13 cellular contexts compared by ENCODE assay signal in the genomic region with DNA sequence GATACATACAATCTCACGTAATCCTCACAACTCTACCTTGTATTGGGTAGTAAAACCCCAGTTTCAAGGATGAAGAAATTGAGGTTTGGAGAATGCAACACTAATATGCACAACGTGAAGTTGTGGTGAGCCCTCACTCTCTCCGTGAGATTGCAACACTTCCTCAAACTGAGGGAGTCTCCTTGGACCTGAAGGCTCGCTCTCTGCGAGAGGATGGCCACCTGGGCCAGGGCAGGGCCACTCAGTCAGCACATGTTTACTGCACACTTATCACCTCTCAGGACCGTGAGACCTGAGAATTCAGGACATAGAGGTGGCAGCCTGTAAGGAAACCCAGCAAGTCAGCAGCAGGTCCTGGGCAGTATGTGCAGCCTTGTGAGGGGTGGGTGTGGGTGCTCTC. TPM values are rescaled to one million over a fixed set of nuclear protein-coding genes. Genes with fewer than 3 reads are reported as not detected.
DNase-seq lines count a peak whose midpoint lies in the region; ATAC-seq, FAIRE-seq and TF ChIP-seq lines count a peak whose summit lies in the region.
"Had no signal": no experiment of that assay in that cellular context is flagged by ENCODE, and none has a peak within 500 bp of the region (broad histone marks: within the 10 kb centered on the region; RNA-seq: fewer than 3 reads in every experiment).

No MANE protein-coding gene starts in this region.

- no peaks in the 10 kb centered on the region for H3K9me3 Mint-ChIP-seq in activated naive CD4-positive, alpha-beta T cell treated with anti-CD3 and anti-CD28 coated beads, Interleukin-2, amount 50 U/mL, for 24 hours
- H3K9me3 Mint-ChIP-seq in stimulated activated naive CD8-positive, alpha-beta T cell treated with anti-CD3 and anti-CD28 coated beads, Interleukin-15, amount 100 ng/mL, for 72 hours: no peaks in the 10 kb centered on the region

- H3K4me3 ChIP-seq in K562 (no peak overlapping the region), HAP-1 (no peak overlapping the region)

- H3K27me3 ChIP-seq in K562 (ENCODE audit: control insufficient read depth in 2 of 2, insufficient read depth in 2 of 2, low read length in 2 of 2) (no peaks in the 10 kb centered on the region), HAP-1 (ENCODE audit: low read depth) (no peaks in the 10 kb centered on the region)

- peak overlapping the region; percentile 71 for H3K27ac Mint-ChIP-seq in activated naive CD4-positive, alpha-beta T cell treated with anti-CD3 and anti-CD28 coated beads, Interleukin-2, amount 50 U/mL, for 24 hours
- peak overlapping the region; percentile 50 to 68 for H3K27ac Mint-ChIP-seq in stimulated activated naive CD8-positive, alpha-beta T cell treated with anti-CD3 and anti-CD28 coated beads, Interleukin-15, amount 100 ng/mL, for 72 hours

- no peaks in the 10 kb centered on the region for H3K9me1 ChIP-seq in K562 (ENCODE audit: control insufficient read depth, insufficient read depth, low read length)

- H3K9me3 ChIP-seq in K562 (replicated peaks; ENCODE audit: control insufficient read depth, insufficient read depth, low read depth, low read length) (no peaks in the 10 kb centered on the region), HAP-1 (no peaks in the 10 kb centered on the region)

- intact Hi-C loops in K562 (cut with micrococcal nuclease): no loop called here

- no peak overlapping the region for H3K27ac ChIP-seq in K562 (ENCODE audit: extremely low read depth, low read depth, low read length)
- H3K27ac ChIP-seq: WERI-Rb-1 had no signal

- H3K36me3 Mint-ChIP-seq in activated naive CD4-positive, alpha-beta T cell treated with anti-CD3 and anti-CD28 coated beads, Interleukin-2, amount 50 U/mL, for 24 hours: peaks cover 18% of the 10 kb centered on the region

- DNase-seq in activated naive CD4-positive, alpha-beta T cell treated with Interleukin-2 at 50 U/mL for 16 hours: no peak
- DNase-seq in SIG-M5 (lab: John Stamatoyannopoulos, UW) (peak; percentile 94), K562 (ENCODE audit: extremely low read depth in 1 of 4, low spot score in 3 of 4) (peak in 2 of 4 experiments; percentile 2 to 3), HAP-1 (ENCODE audit: low spot score in 2 of 2) (no peak)
- no peak for DNase-seq in stimulated activated naive CD8-positive, alpha-beta T cell treated with anti-CD3 and anti-CD28 coated beads, Interleukin-15, amount 100 ng/mL, for 72 hours
- DNase-seq: activated effector memory CD4-positive, alpha-beta T cell treated with Interleukin-2 at 50 U/mL for 16 hours; caudate nucleus; GOT3; NCI-H524 treated with DMSO at 0.1 percent for 48 hours; WERI-Rb-1 had no signal

- H3K4me1 Mint-ChIP-seq in activated naive CD4-positive, alpha-beta T cell treated with anti-CD3 and anti-CD28 coated beads, Interleukin-2, amount 50 U/mL, for 24 hours: peaks cover 73% of the 10 kb centered on the region
- peaks cover 59% of the 10 kb centered on the region for H3K4me1 Mint-ChIP-seq in stimulated activated naive CD8-positive, alpha-beta T cell treated with anti-CD3 and anti-CD28 coated beads, Interleukin-15, amount 100 ng/mL, for 72 hours

- H3K4me3 Mint-ChIP-seq in activated naive CD4-positive, alpha-beta T cell treated with anti-CD3 and anti-CD28 coated beads, Interleukin-2, amount 50 U/mL, for 24 hours: peak overlapping the region; percentile 52
- no peak overlapping the region for H3K4me3 Mint-ChIP-seq in stimulated activated naive CD8-positive, alpha-beta T cell treated with anti-CD3 and anti-CD28 coated beads, Interleukin-15, amount 100 ng/mL, for 72 hours

- no peak for TF ChIP-seq CTCF in K562 (IDR thresholded peaks at IDR 0.05 in 2 of 3, conservative IDR thresholded peaks at IDR 0.05 in 1 of 3; ENCODE audit: insufficient read depth in 2 of 3, low read depth in 1 of 3, low read length in 3 of 3)

- H3K4me1 ChIP-seq in K562 (replicated peaks in 1 of 2; ENCODE audit: control insufficient read depth in 2 of 2, insufficient read depth in 2 of 2, low read length in 2 of 2) (no peaks in the 10 kb centered on the region; a peak in 3 of 5 replicates), HAP-1 (no peaks in the 10 kb centered on the region)

- in situ Hi-C loops in K562 (cut with MboI): no loop called here
- in situ Hi-C loops in HAP-1 (cut with MboI; ENCODE audit: low sequenced_read_pairs): no loop called here

- H2AFZ ChIP-seq in K562 (ENCODE audit: low read depth, low read length): no peak overlapping the region

- peaks cover 15% of the 10 kb centered on the region; the same call in 2 of the 3 replicates for H3K79me2 ChIP-seq in K562 (ENCODE audit: control insufficient read depth, insufficient read depth, low read length)

- no peak for TF ChIP-seq POLR2A in K562 (conservative IDR thresholded peaks at IDR 0.05)

- no peak for TF ChIP-seq RAD21 in K562 (CRISPR knock-in tag; conservative IDR thresholded peaks at IDR 0.05 in 1 of 2, IDR thresholded peaks at IDR 0.05 in 1 of 2)

- no peak for TF ChIP-seq EP300 in K562 (IDR thresholded peaks at IDR 0.05; ENCODE audit: low read length)

- H3K27me3 Mint-ChIP-seq in activated naive CD4-positive, alpha-beta T cell treated with anti-CD3 and anti-CD28 coated beads, Interleukin-2, amount 50 U/mL, for 24 hours: no peaks in the 10 kb centered on the region
- H3K27me3 Mint-ChIP-seq in stimulated activated naive CD8-positive, alpha-beta T cell treated with anti-CD3 and anti-CD28 coated beads, Interleukin-15, amount 100 ng/mL, for 72 hours: no peaks in the 10 kb centered on the region

- no TSS peak for BruUV-seq in K562 (replicated peaks; lab: Mats Ljungman, UMichigan)

- POLR2A ChIA-PET in K562 (lab: Yijun Ruan, JAX): interaction anchor here (1.3 kb wide), 1 partner anchor 9 kb away, joined by 7 read pairs; the partner anchor contains the start of gene SH3BP5L

- H3K36me3 ChIP-seq in K562 (ENCODE audit: control insufficient read depth, insufficient read depth, low read length): peaks cover 82% of the 10 kb centered on the region
- H3K36me3 ChIP-seq in HAP-1 (replicated peaks): peaks cover 30% of the 10 kb centered on the region

- H3K4me2 ChIP-seq in K562 (ENCODE audit: insufficient read depth, low read length): no peak overlapping the region

- 0 out of 4 replicates have a peak overlapping the region, but pooled peaks of 1 of the 2 experiments have one; percentile 54 for H3K9ac ChIP-seq in K562 (ENCODE audit: insufficient read depth in 1 of 2, low read depth in 2 of 2, low read length in 2 of 2)

- ATAC-seq in K562 (no peak), GM18511 (IDR thresholded peaks at IDR 0.05; ENCODE audit: unreplicated experiment) (no peak), GM21526 (IDR thresholded peaks at IDR 0.05; ENCODE audit: low FRiP score, unreplicated experiment) (no peak)
- ATAC-seq in stimulated activated naive CD8-positive, alpha-beta T cell treated with anti-CD3 and anti-CD28 coated beads, Interleukin-15, amount 100 ng/mL, for 72 hours: peak; percentile 40

- CTCF ChIA-PET in K562 (lab: Yijun Ruan, JAX; ENCODE audit: low intra/inter-chr PET ratio): no interaction called here

- H4K20me1 ChIP-seq in K562 (replicated peaks; ENCODE audit: control insufficient read depth, insufficient read depth, low read length): 0 out of 2 replicates have a peak, but pooled peaks cover 5% of the 10 kb centered on the region

- WGBS in K562 (ENCODE audit: insufficient coverage, low coverage, missing lambda C conversion rate): 64% methylated on average over 6 of the region's 6 CpGs

- no peak for FAIRE-seq in K562 (lab: Jason Lieb, UNC)

RNA-seq across cellular contexts. Expression of gene SH3BP5L, which starts 8.7 kb away (rescaled TPM):
- total RNA-seq in K562 (2011; cell fraction: chromatin; rRNA removed; ENCODE audit: low replicate concordance): 51.2 and 69.6 TPM in 2 replicates
- total RNA-seq in K562 (2011; cell fraction: nucleolus; rRNA removed): 41.5 and 45.0 TPM in 2 replicates
- total RNA-seq in K562 (2011; cell fraction: nucleoplasm; rRNA removed): 64.2 and 69.8 TPM in 2 replicates
- total RNA-seq in K562 (2014; rRNA removed): 22.0 and 22.5 TPM in 2 replicates
- 9.3 and 10.3 TPM in 2 replicates for total RNA-seq in K562 (2014; rRNA removed; fragmentation: Illumina TruSeq; extraction: Trizol)
- total RNA-seq in K562 (2015; rRNA removed; fragmentation: Illumina TruSeq; extraction: Trizol): 15.4 and 15.8 TPM in 2 replicates
- 21.2 and 26.5 TPM in 2 replicates for total RNA-seq in K562 (2021)
- polyA plus RNA-seq in K562 (2011; rRNA removed): 16.1 and 20.2 TPM in 2 replicates
- 23.0 and 29.3 TPM in 2 replicates for polyA plus RNA-seq in K562 (2011; cell fraction: cytosol; rRNA removed)
- polyA plus RNA-seq in K562 (2011; cell fraction: nucleus; rRNA removed): 59.0 and 59.2 TPM in 2 replicates
- 15.5 and 18.3 TPM in 2 replicates for polyA plus RNA-seq in K562 (2012)
- polyA plus RNA-seq in K562 (2014; fragmentation: Illumina TruSeq; extraction: Trizol): 15.7 and 20.2 TPM in 2 replicates
- 1 to 10 TPM; 1.9 to 2.7 TPM for polyA plus RNA-seq in K562 (2014; fragmentation: Nextera tagmentation; extraction: Ambion mirVana)
- polyA plus RNA-seq in K562 (2014; rRNA removed): 18.8 and 20.7 TPM in 2 replicates
- 17.2 and 18.0 TPM in 2 replicates for polyA minus RNA-seq in K562 (2011; rRNA and poly(A)+ RNA removed)
- polyA minus RNA-seq in K562 (2011; cell fraction: cytosol; rRNA and poly(A)+ RNA removed): 9.8 and 10.9 TPM in 2 replicates
- polyA minus RNA-seq in K562 (2011; cell fraction: nucleus; rRNA and poly(A)+ RNA removed): 22.5 and 28.8 TPM in 2 replicates

RNA-seq across cellular contexts. Expression of gene ZNF672, which starts 21.0 kb away (rescaled TPM):
- total RNA-seq in K562 (2011; cell fraction: chromatin; rRNA removed; ENCODE audit: low replicate concordance): 34.4 and 79.5 TPM in 2 replicates
- 65.9 and 72.4 TPM in 2 replicates for total RNA-seq in K562 (2011; cell fraction: nucleolus; rRNA removed)
- 48.4 and 53.1 TPM in 2 replicates for total RNA-seq in K562 (2011; cell fraction: nucleoplasm; rRNA removed)
- total RNA-seq in K562 (2014; rRNA removed): 40.0 and 54.3 TPM in 2 replicates
- total RNA-seq in K562 (2014; rRNA removed; fragmentation: Illumina TruSeq; extraction: Trizol): 11.9 and 12.3 TPM in 2 replicates
- total RNA-seq in K562 (2015; rRNA removed; fragmentation: Illumina TruSeq; extraction: Trizol): 18.7 and 18.9 TPM in 2 replicates
- 57.9 and 61.2 TPM in 2 replicates for total RNA-seq in K562 (2021)
- polyA plus RNA-seq in K562 (2011; rRNA removed): 50.6 and 51.5 TPM in 2 replicates
- 71.7 and 126 TPM in 2 replicates for polyA plus RNA-seq in K562 (2011; cell fraction: cytosol; rRNA removed)
- polyA plus RNA-seq in K562 (2011; cell fraction: nucleus; rRNA removed): 54.1 and 88.1 TPM in 2 replicates
- 32.4 and 38.9 TPM in 2 replicates for polyA plus RNA-seq in K562 (2012)
- polyA plus RNA-seq in K562 (2014; fragmentation: Illumina TruSeq; extraction: Trizol): 20.3 and 24.1 TPM in 2 replicates
- polyA plus RNA-seq in K562 (2014; fragmentation: Nextera tagmentation; extraction: Ambion mirVana): 1 to 10 TPM; 1.9 to 3.1 TPM
- 39.9 and 40.8 TPM in 2 replicates for polyA plus RNA-seq in K562 (2014; rRNA removed)
- polyA minus RNA-seq in K562 (2011; rRNA and poly(A)+ RNA removed): 34.0 and 51.2 TPM in 2 replicates
- polyA minus RNA-seq in K562 (2011; cell fraction: cytosol; rRNA and poly(A)+ RNA removed): 40.2 and 43.1 TPM in 2 replicates
- polyA minus RNA-seq in K562 (2011; cell fraction: nucleus; rRNA and poly(A)+ RNA removed): 39.4 and 43.4 TPM in 2 replicates

RNA-seq across cellular contexts. Expression of gene ZNF692, which starts 41.8 kb away (rescaled TPM):
- total RNA-seq in K562 (2011; cell fraction: chromatin; rRNA removed; ENCODE audit: low replicate concordance): 236 and 421 TPM in 2 replicates
- total RNA-seq in K562 (2011; cell fraction: nucleolus; rRNA removed): 304 and 320 TPM in 2 replicates
- total RNA-seq in K562 (2011; cell fraction: nucleoplasm; rRNA removed): 263 and 277 TPM in 2 replicates
- total RNA-seq in K562 (2014; rRNA removed) (55.9 and 63.3 TPM in 2 replicates), K562 (2014; rRNA removed; fragmentation: Illumina TruSeq; extraction: Trizol) (20.5 and 27.3 TPM in 2 replicates), K562 (2015; rRNA removed; fragmentation: Illumina TruSeq; extraction: Trizol) (40.1 and 43.3 TPM in 2 replicates), K562 (2021) (62.9 and 73.7 TPM in 2 replicates)
- polyA plus RNA-seq in K562 (2011; rRNA removed) (84.9 and 129 TPM in 2 replicates), K562 (2014; fragmentation: Illumina TruSeq; extraction: Trizol) (59.9 and 69.6 TPM in 2 replicates), K562 (2014; fragmentation: Nextera tagmentation; extraction: Ambion mirVana) (10 to 100 TPM in 1 of 2 experiments, 1 to 10 TPM in 1; 8.4 to 10.5 TPM), K562 (2014; rRNA removed) (141 and 143 TPM in 2 replicates)
- polyA plus RNA-seq in K562 (2011; cell fraction: cytosol; rRNA removed): 100 and 109 TPM in 2 replicates
- polyA plus RNA-seq in K562 (2011; cell fraction: nucleus; rRNA removed): 1,169 and 1,324 TPM in 2 replicates
- polyA plus RNA-seq in K562 (2012): 58.7 and 101 TPM in 2 replicates
- polyA minus RNA-seq in K562 (2011; rRNA and poly(A)+ RNA removed): 26.6 and 29.0 TPM in 2 replicates
- polyA minus RNA-seq in K562 (2011; cell fraction: cytosol; rRNA and poly(A)+ RNA removed): 9.8 and 20.9 TPM in 2 replicates
- 114 and 127 TPM in 2 replicates for polyA minus RNA-seq in K562 (2011; cell fraction: nucleus; rRNA and poly(A)+ RNA removed)
